ENCODE assay signal across 2 cellular contexts in genomic region chr16:47711809-47712208, GRCh38.
TF ChIP-seq lines count a peak whose summit lies in the region.

No MANE protein-coding gene starts in this region.

TF ChIP-seq in A549, 52 proteins besides CTCF, POLR2A, EP300 and RAD21 (continued from another document):
- TF ChIP-seq SREBF2 (IDR thresholded peaks at IDR 0.05), result no peak
- TF ChIP-seq CEBPB (IDR thresholded peaks at IDR 0.05), result no peak
- TF ChIP-seq, protein P1, sequence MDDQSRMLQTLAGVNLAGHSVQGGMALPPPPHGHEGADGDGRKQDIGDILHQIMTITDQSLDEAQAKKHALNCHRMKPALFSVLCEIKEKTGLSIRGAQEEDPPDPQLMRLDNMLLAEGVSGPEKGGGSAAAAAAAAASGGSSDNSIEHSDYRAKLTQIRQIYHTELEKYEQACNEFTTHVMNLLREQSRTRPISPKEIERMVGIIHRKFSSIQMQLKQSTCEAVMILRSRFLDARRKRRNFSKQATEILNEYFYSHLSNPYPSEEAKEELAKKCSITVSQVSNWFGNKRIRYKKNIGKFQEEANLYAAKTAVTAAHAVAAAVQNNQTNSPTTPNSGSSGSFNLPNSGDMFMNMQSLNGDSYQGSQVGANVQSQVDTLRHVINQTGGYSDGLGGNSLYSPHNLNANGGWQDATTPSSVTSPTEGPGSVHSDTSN (IDR thresholded peaks at IDR 0.05), result no peak
- TF ChIP-seq HEYL (CRISPR knock-in tag; IDR thresholded peaks at IDR 0.05), result no peak
- no peak for TF ChIP-seq JUNB (IDR thresholded peaks at IDR 0.05)
- TF ChIP-seq HES2 (IDR thresholded peaks at IDR 0.05), result no peak
- no peak for TF ChIP-seq GATA3 (IDR thresholded peaks at IDR 0.05; ENCODE audit: borderline replicate concordance)
- no peak for TF ChIP-seq FOSB (CRISPR knock-in tag; IDR thresholded peaks at IDR 0.05)
- no peak for TF ChIP-seq TP53 (CRISPR knock-in tag; IDR thresholded peaks at IDR 0.05)
- TF ChIP-seq CBX2 (IDR thresholded peaks at IDR 0.05; ENCODE audit: borderline replicate concordance, low read depth), result no peak
- no peak for TF ChIP-seq CHD2 (IDR thresholded peaks at IDR 0.05; ENCODE audit: low read length, partially characterized antibody)
- no peak for TF ChIP-seq ZNF302 (CRISPR knock-in tag; IDR thresholded peaks at IDR 0.05)
- TF ChIP-seq RNF2 (IDR thresholded peaks at IDR 0.05; ENCODE audit: borderline replicate concordance, low read depth), result no peak
- no peak for TF ChIP-seq HOXA7 (CRISPR knock-in tag; IDR thresholded peaks at IDR 0.05)
- no peak for TF ChIP-seq KDM5A (IDR thresholded peaks at IDR 0.05)
- no peak for TF ChIP-seq EHF (CRISPR knock-in tag; IDR thresholded peaks at IDR 0.05)

TF ChIP-seq in IMR-90, 13 proteins besides CTCF, POLR2A, EP300 and RAD21 (continued from another document):
- no peak for TF ChIP-seq BHLHE40 (IDR thresholded peaks at IDR 0.05; ENCODE audit: low read depth, low read length)
- no peak for TF ChIP-seq MXI1 (IDR thresholded peaks at IDR 0.05; ENCODE audit: borderline replicate concordance, low read depth, low read length)
- TF ChIP-seq MAZ (IDR thresholded peaks at IDR 0.05; ENCODE audit: borderline replicate concordance, low read depth, low read length), result no peak
- TF ChIP-seq SMC3 (IDR thresholded peaks at IDR 0.05; ENCODE audit: low read depth, low read length), result no peak
- no peak for TF ChIP-seq CEBPB (IDR thresholded peaks at IDR 0.05; ENCODE audit: low read depth, low read length)
- TF ChIP-seq CHD1 (IDR thresholded peaks at IDR 0.05; ENCODE audit: low read depth, low read length), result no peak
